In the genomic region with DNA sequence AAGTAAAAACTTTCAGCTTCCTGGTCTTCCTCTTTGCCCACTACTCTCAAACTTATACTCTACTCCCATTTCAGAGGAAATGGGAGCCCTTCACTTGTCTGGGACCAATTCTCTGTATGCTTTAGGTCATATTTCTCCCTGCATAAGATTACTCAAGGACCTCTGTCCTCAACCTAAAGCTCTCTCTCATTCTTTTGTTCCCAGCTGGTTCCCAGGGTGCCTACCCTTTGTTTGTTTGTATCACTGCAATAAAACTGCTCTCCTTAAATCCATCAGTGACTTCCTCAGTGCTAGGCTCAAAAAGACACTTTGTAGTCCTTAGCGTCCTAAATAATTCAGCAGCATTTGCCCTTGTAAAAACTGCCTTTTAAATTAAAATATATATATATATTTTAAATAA, we compare ENCODE assay signal across 13 cellular contexts. TPM values are rescaled to one million over a fixed set of nuclear protein-coding genes. Genes with fewer than 3 reads are reported as not detected.
DNase-seq lines count a peak whose midpoint lies in the region; ATAC-seq, FAIRE-seq and TF ChIP-seq lines count a peak whose summit lies in the region.
"Had no signal": no experiment of that assay in that cellular context is flagged by ENCODE, and none has a peak within 500 bp of the region (broad histone marks: within the 10 kb centered on the region; RNA-seq: fewer than 3 reads in every experiment).

No MANE protein-coding gene starts in this region.

- no peak overlapping the region for H3K4me3 ChIP-seq in MM.1S (ENCODE audit: low read length)

- no peak overlapping the region for H2AFZ ChIP-seq in MM.1S (ENCODE audit: low read length)

- H3K36me3 ChIP-seq in MM.1S (replicated peaks; ENCODE audit: insufficient read depth, low read length) = no peaks in the 10 kb centered on the region

- H3F3A ChIP-seq in MM.1S (ENCODE audit: insufficient read depth, low read length) = 0 out of 2 replicates have a peak, but pooled peaks cover 11% of the 10 kb centered on the region

- H3K9me3 Mint-ChIP-seq in brain (peaks cover 0 to 9% (median 0%) of the 10 kb centered on the region in 5 experiments), neural crest cell (no peaks in the 10 kb centered on the region)

- H3K4me1 Mint-ChIP-seq in brain (peaks cover 80% of the 10 kb centered on the region), neural crest cell (peaks cover 53% of the 10 kb centered on the region)

- no peaks in the 10 kb centered on the region for H3K27me3 ChIP-seq in MM.1S (replicated peaks; ENCODE audit: insufficient read depth, low read length)

- TF ChIP-seq CTCF in MM.1S (IDR thresholded peaks at IDR 0.05; ENCODE audit: low read length) (no peak), brain (conservative IDR thresholded peaks at IDR 0.05) (no peak), neural crest cell (conservative IDR thresholded peaks at IDR 0.05) (no peak)

- H3K9ac ChIP-seq in MM.1S (ENCODE audit: low read length) = no peak overlapping the region

- no peak overlapping the region for H3K27ac ChIP-seq in MM.1S (ENCODE audit: low read length)
- H3K27ac ChIP-seq: HL-60 had no signal

- peaks cover 14% of the 10 kb centered on the region for H3K4me1 ChIP-seq in MM.1S (ENCODE audit: low read length)

- H3K27me3 Mint-ChIP-seq in brain (peaks cover 18% of the 10 kb centered on the region), neural crest cell (ENCODE audit: low read depth) (no peaks in the 10 kb centered on the region)

- no peaks in the 10 kb centered on the region for H3K9me2 ChIP-seq in MM.1S (replicated peaks; ENCODE audit: insufficient read depth, low read length)

- peaks cover 69% of the 10 kb centered on the region for H3K36me3 Mint-ChIP-seq in brain
- peaks cover 8% of the 10 kb centered on the region for H3K36me3 Mint-ChIP-seq in neural crest cell (ENCODE audit: low read depth)

- peak overlapping the region; percentile 83 to 100 (median 98) for H3K4me3 Mint-ChIP-seq in brain
- H3K4me3 Mint-ChIP-seq in neural crest cell = peak overlapping the region; percentile 93

- H3K27ac Mint-ChIP-seq in brain (peak overlapping the region; percentile 24 to 81 (median 75)), neural crest cell (ENCODE audit: unreplicated experiment) (no peak overlapping the region)

- peaks cover 78% of the 10 kb centered on the region for H3K79me2 ChIP-seq in MM.1S (ENCODE audit: low read length)

- DNase-seq in SIG-M5 treated with dmso at 0.1 percent for 504 hours (lab: John Stamatoyannopoulos, UW; ENCODE audit: unreplicated experiment) (peak; percentile 1), SIG-M5 (lab: John Stamatoyannopoulos, UW) (no peak), MM.1S (no peak), neural crest cell (ENCODE audit: low read depth, low spot score) (no peak), NCI-H1930 (lab: John Stamatoyannopoulos, UW) (no peak), HTR-8/SVneo (ENCODE audit: insufficient read length, low spot score) (no peak)
- DNase-seq: head of caudate nucleus had no signal

- no peak for FAIRE-seq in HTR-8/SVneo (lab: Jason Lieb, UNC)
- FAIRE-seq: bronchial epithelial cell had no signal

- ATAC-seq in GM21529 (IDR thresholded peaks at IDR 0.05; ENCODE audit: unreplicated experiment) = no peak
- ATAC-seq: activated CD4-positive, CD25-positive, alpha-beta regulatory T cell treated with anti-CD3 and anti-CD28 coated beads, Interleukin-2, amount 50 U/mL, for 24 hours had no signal

- peaks cover 6% of the 10 kb centered on the region; the same call in 1 of the 2 replicates for H4K20me1 ChIP-seq in MM.1S (ENCODE audit: insufficient read depth, low read length)

- H3K9me3 ChIP-seq in MM.1S (replicated peaks; ENCODE audit: insufficient read depth, low read length) = no peaks in the 10 kb centered on the region
- H3K9me3 ChIP-seq: prostate gland had no signal

- H3K4me2 ChIP-seq in MM.1S (ENCODE audit: low read depth, low read length) = peak overlapping the region; percentile 88; the same call in 1 of the 2 replicates

RNA-seq across cellular contexts. Expression of gene NGRN, which starts 2.9 kb away (rescaled TPM):
- 189 TPM for polyA plus RNA-seq in brain (ENCODE audit: insufficient read depth, low read depth, low replicate concordance)
- total RNA-seq in neural crest cell = 126 and 132 TPM in 2 replicates

RNA-seq across cellular contexts. Expression of gene TTLL13, which starts 19.1 kb away (rescaled TPM):
- polyA plus RNA-seq in brain (ENCODE audit: insufficient read depth, low read depth, low replicate concordance) = not detected
- total RNA-seq in neural crest cell = 0.19 TPM in 1 of 2 replicates, not detected in the other

RNA-seq across cellular contexts. Expression of gene GDPGP1, which starts 34.4 kb away (rescaled TPM):
- polyA plus RNA-seq in brain (ENCODE audit: insufficient read depth, low read depth, low replicate concordance) = 0.76 TPM
- total RNA-seq in neural crest cell = 5.8 and 7.0 TPM in 2 replicates

RNA-seq across cellular contexts. Expression of gene CIB1, which starts 34.7 kb away (rescaled TPM):
- 40.0 TPM for polyA plus RNA-seq in brain (ENCODE audit: insufficient read depth, low read depth, low replicate concordance)
- 23.1 and 24.5 TPM in 2 replicates for total RNA-seq in neural crest cell
